Comparison of ENCODE assay signal across 1 cellular context in genomic region chr19:34712606-34713261, GRCh38.
TF ChIP-seq lines count a peak whose summit lies in the region.

No MANE protein-coding gene starts in this region.

TF ChIP-seq in K562, 482 proteins besides CTCF, POLR2A, EP300 and RAD21 (continued from another document):
- TF ChIP-seq FOXP4 (CRISPR knock-in tag; IDR thresholded peaks at IDR 0.05; ENCODE audit: borderline replicate concordance): no peak
- no peak for TF ChIP-seq NCOA1 (IDR thresholded peaks at IDR 0.05; ENCODE audit: low read depth)
- no peak for TF ChIP-seq POLR2AphosphoS5 (IDR thresholded peaks at IDR 0.05; ENCODE audit: control insufficient read depth, insufficient read depth, low read depth, low read length)
- no peak for TF ChIP-seq SMARCE1 (IDR thresholded peaks at IDR 0.05)
- TF ChIP-seq RAD51 (IDR thresholded peaks at IDR 0.05; ENCODE audit: borderline replicate concordance, low read depth): 0 out of 2 replicates have a peak, but pooled peaks have one; percentile 30
- TF ChIP-seq CBX5 (IDR thresholded peaks at IDR 0.05; ENCODE audit: borderline replicate concordance, low read depth): no peak
- peak; percentile 20 to 41; a peak in 1 of 4 replicates for TF ChIP-seq FOXK2 (conservative IDR thresholded peaks at IDR 0.05 in 1 of 2, IDR thresholded peaks at IDR 0.05 in 1 of 2; ENCODE audit: low read depth in 2 of 2)
- no peak for TF ChIP-seq ZNF780A (CRISPR knock-in tag; IDR thresholded peaks at IDR 0.05)
- TF ChIP-seq KAT8 (IDR thresholded peaks at IDR 0.05; ENCODE audit: low read depth): no peak
- no peak for TF ChIP-seq TCF3 (CRISPR knock-in tag; IDR thresholded peaks at IDR 0.05)
